Comparison of ENCODE assay signal across 10 cellular contexts in the genomic region with DNA sequence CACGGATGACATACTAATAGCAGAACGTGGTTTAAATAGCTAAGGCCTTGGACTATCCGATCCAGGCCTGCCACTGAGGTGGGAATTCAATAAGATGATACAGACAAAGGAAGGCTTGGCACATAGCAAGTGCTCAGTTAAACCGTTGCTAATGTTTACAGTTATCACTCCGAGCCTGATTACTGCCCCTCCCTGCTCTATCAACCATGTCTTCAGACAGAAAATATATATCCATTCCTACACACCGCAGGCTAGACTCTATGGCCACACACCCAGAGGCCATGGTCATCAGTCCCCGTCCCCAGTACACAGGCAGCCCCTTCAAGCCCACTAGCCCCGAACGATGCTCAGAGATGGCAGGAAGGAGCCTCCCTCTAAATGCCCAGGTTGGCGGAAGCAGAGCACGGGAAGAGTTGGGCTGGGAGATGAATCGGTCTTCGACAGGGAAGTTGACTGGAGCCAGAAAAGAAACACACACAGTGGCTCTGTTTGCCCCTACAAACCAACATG. TPM values are rescaled to one million over a fixed set of nuclear protein-coding genes. Genes with fewer than 3 reads are reported as not detected.
DNase-seq lines count a peak whose midpoint lies in the region; ATAC-seq and TF ChIP-seq lines count a peak whose summit lies in the region.
"Had no signal": no experiment of that assay in that cellular context is flagged by ENCODE, and none has a peak within 500 bp of the region (broad histone marks: within the 10 kb centered on the region; RNA-seq: fewer than 3 reads in every experiment).

No MANE protein-coding gene starts in this region.

- TF ChIP-seq CTCF in colonic mucosa (IDR thresholded peaks at IDR 0.05), result no peak
- no peak for TF ChIP-seq CTCF in nephron (IDR thresholded peaks at IDR 0.05; ENCODE audit: unreplicated experiment in 3 of 3)
- TF ChIP-seq CTCF in vagina (IDR thresholded peaks at IDR 0.05), result no peak

- H3K9me3 Mint-ChIP-seq in nephron, result no peaks in the 10 kb centered on the region

- TF ChIP-seq POLR2A in vagina (IDR thresholded peaks at IDR 0.05), result no peak

- H3K9ac ChIP-seq in colonic mucosa (ENCODE audit: low read depth in 2 of 2, low read length in 2 of 2), result peak overlapping the region in 1 of 2 donors; percentile 67

- ATAC-seq in Right ventricle myocardium inferior, result no peak
- no peak for ATAC-seq in left cardiac atrium
- no peak for ATAC-seq in GM19328 (IDR thresholded peaks at IDR 0.05; ENCODE audit: unreplicated experiment)
- ATAC-seq in GM18909 (IDR thresholded peaks at IDR 0.05; ENCODE audit: poor library complexity, unreplicated experiment), result no peak

- H3K9me3 ChIP-seq in colonic mucosa (no peaks in the 10 kb centered on the region), vagina (no peaks in the 10 kb centered on the region)

- DNase-seq in Right ventricle myocardium inferior (ENCODE audit: missing footprints) (peak; percentile 35), left cardiac atrium (no peak), colonic mucosa (no peak), vagina (ENCODE audit: extremely low spot score in 2 of 2) (no peak), NCI-H1048 (lab: John Stamatoyannopoulos, UW) (no peak)
- DNase-seq: effector CD4-positive, alpha-beta T cell; NCI-H1694 treated with DMSO at 0.1 percent for 48 hours had no signal

- peak overlapping the region in 1 of 3 experiments; percentile 10 for H3K4me3 Mint-ChIP-seq in nephron

- peaks cover 41% of the 10 kb centered on the region for H3K4me1 ChIP-seq in colonic mucosa
- peaks cover 100% of the 10 kb centered on the region for H3K4me1 ChIP-seq in vagina

- no peaks in the 10 kb centered on the region for H3K27me3 Mint-ChIP-seq in nephron (ENCODE audit: low read depth)

- H3K27ac ChIP-seq in colonic mucosa, result peak overlapping the region; percentile 63
- H3K27ac ChIP-seq in vagina, result peak overlapping the region; percentile 97

- H3K36me3 Mint-ChIP-seq in nephron (ENCODE audit: low read depth), result peaks cover 5% of the 10 kb centered on the region

- peaks cover 48% of the 10 kb centered on the region for H3K4me1 Mint-ChIP-seq in nephron

- H3K27ac Mint-ChIP-seq in nephron, result peak overlapping the region; percentile 82 to 93 (median 91)

- no peak overlapping the region for H3K4me3 ChIP-seq in colonic mucosa
- H3K4me3 ChIP-seq in vagina, result peak overlapping the region; percentile 18 to 23

- intact Hi-C loops in Right ventricle myocardium inferior (cut with DNase I), result no loop called here
- intact Hi-C loops in left cardiac atrium (cut with DNase I), result no loop called here
- intact Hi-C loops in colonic mucosa (cut with DNase I), result no loop called here
- intact Hi-C loops in vagina (cut with DNase I), result no loop called here

- no peaks in the 10 kb centered on the region for H3K27me3 ChIP-seq in colonic mucosa
- no peaks in the 10 kb centered on the region for H3K27me3 ChIP-seq in vagina

- H3K36me3 ChIP-seq in colonic mucosa (no peaks in the 10 kb centered on the region), vagina (peaks cover 0 to 30% of the 10 kb centered on the region in 2 donors)

RNA-seq across cellular contexts. Expression of a gene that starts 49.8 kb away (rescaled TPM):
- 51.5 TPM for total RNA-seq in Right ventricle myocardium inferior
- total RNA-seq in left cardiac atrium, result 10 to 100 TPM; 40.4 to 41.5 TPM
- 10 to 100 TPM in 1 of 2 donors, 1 to 10 TPM in 1; 8.2 to 15.8 TPM for total RNA-seq in colonic mucosa
- total RNA-seq in vagina, result 56.2 TPM
